Comparison of ENCODE assay signal across 1 cellular context in the genomic region with DNA sequence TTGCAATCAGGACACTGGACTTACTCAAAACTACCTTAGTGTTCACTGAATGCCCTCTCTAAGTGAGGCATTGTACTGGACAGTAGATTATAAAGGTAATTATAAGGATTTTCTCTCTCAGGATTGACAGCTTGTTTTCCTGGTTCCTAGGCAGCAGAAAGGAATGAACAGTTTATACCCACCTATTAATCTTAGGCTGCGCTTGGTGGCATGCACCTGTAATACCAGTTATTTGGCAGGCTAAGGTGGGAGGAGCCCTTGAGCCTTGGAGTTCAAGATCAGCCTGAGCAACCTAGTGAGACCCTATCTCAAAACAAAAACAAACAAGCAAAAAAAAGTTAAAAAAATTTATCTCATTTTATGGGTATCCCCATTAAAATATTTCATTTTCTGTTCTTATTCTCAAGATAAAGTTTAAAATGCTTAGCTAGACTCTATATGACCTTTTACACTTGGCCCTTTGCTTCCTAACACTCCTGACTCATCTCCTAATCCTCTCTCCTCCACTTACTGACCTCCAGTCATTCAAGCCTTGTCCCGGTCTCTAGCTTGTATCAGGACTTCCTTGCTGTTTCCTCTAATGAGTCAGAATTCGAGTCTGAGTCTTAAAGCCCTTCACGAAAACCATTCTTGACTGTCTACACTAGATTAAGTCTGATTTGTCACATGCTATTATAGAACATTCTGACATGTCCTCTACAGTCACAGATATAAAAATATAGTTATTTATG.
TF ChIP-seq lines count a peak whose summit lies in the region.

No MANE protein-coding gene starts in this region.

TF ChIP-seq in endothelial cell of umbilical vein, 7 proteins besides CTCF, POLR2A, EP300 and RAD21 (continued from another document):
- TF ChIP-seq, protein P1, sequence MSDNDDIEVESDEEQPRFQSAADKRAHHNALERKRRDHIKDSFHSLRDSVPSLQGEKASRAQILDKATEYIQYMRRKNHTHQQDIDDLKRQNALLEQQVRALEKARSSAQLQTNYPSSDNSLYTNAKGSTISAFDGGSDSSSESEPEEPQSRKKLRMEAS (IDR thresholded peaks at IDR 0.05; ENCODE audit: insufficient read depth, insufficient read length): no peak
